In genomic region chr22:19048531-19048930, GRCh38 we compare ENCODE assay signal across 17 cellular contexts.
A peak's percentile ranks its signal among the peaks of the same experiment; 100 is the strongest.
DNase-seq lines count a peak whose midpoint lies in the region; ATAC-seq, FAIRE-seq and TF ChIP-seq lines count a peak whose summit lies in the region.
"Had no signal": no experiment of that assay in that cellular context is flagged by ENCODE, and none has a peak within 500 bp of the region (broad histone marks: within the 10 kb centered on the region; RNA-seq: fewer than 3 reads in every experiment).

No MANE protein-coding gene starts in this region.

- H3K4me2 ChIP-seq in osteoblast (ENCODE audit: insufficient read depth, low read length): no peak overlapping the region
- H3K4me2 ChIP-seq: BLaER1 treated with 17β-estradiol and CSF1 and Interleukin-3, amounts not matched to agents 10 nM and 100 nM had no signal

- WGBS in heart right ventricle, 2 donors: 91% methylated on average over 5 of the region's 5 CpGs
- WGBS in small intestine, 3 donors: 90 to 94% (median 91%) methylated on average over 5 of the region's 5 CpGs

- H3K9me3 ChIP-seq in heart right ventricle (no peaks in the 10 kb centered on the region), BE2C (no peaks in the 10 kb centered on the region), osteoblast (ENCODE audit: low read depth, low read length) (no peaks in the 10 kb centered on the region), small intestine (ENCODE audit: control insufficient read depth, low read depth) (no peaks in the 10 kb centered on the region)
- H3K9me3 ChIP-seq: BLaER1 treated with 17β-estradiol and CSF1 and Interleukin-3, amounts not matched to agents 10 nM and 100 nM; HAP-1 had no signal

- no peak for FAIRE-seq in small intestine (lab: Jason Lieb, UNC)
- FAIRE-seq: GM19239, H1 had no signal

- no peaks in the 10 kb centered on the region for H3K27me3 Mint-ChIP-seq in activated T-cell treated with anti-CD3 and anti-CD28 coated beads, Interleukin-2, amount 50 U/mL, for 24 hours
- H3K27me3 Mint-ChIP-seq in activated T-cell treated with anti-CD3 and anti-CD28 coated beads, Interleukin-2, amount 50 U/mL, for 4 hours (ENCODE audit: low read depth): no peaks in the 10 kb centered on the region
- H3K27me3 Mint-ChIP-seq: CD4-positive, CD25-positive, alpha-beta regulatory T cell had no signal

- TF ChIP-seq CTCF in heart right ventricle (IDR thresholded peaks at IDR 0.05): no peak
- TF ChIP-seq CTCF in BE2C (IDR thresholded peaks at IDR 0.05; ENCODE audit: low read depth, low read length): no peak
- no peak for TF ChIP-seq CTCF in osteoblast (IDR thresholded peaks at IDR 0.05; ENCODE audit: extremely low read depth, low read depth, low read length)

- H3K79me2 ChIP-seq in osteoblast (ENCODE audit: insufficient read depth, low read length): peaks cover 8% of the 10 kb centered on the region

- intact Hi-C loops in Right ventricle myocardium inferior (cut with DNase I) (no loop called here), heart right ventricle (cut with DNase I) (no loop called here)

- H3K9me3 Mint-ChIP-seq in activated T-cell treated with anti-CD3 and anti-CD28 coated beads, Interleukin-2, amount 50 U/mL, for 24 hours: no peaks in the 10 kb centered on the region
- no peaks in the 10 kb centered on the region for H3K9me3 Mint-ChIP-seq in activated T-cell treated with anti-CD3 and anti-CD28 coated beads, Interleukin-2, amount 50 U/mL, for 4 hours
- H3K9me3 Mint-ChIP-seq: CD4-positive, CD25-positive, alpha-beta regulatory T cell had no signal

- H3K36me3 ChIP-seq in heart right ventricle (peaks cover 6 to 100% (median 65%) of the 10 kb centered on the region in 9 donors), BE2C (peaks cover 54% of the 10 kb centered on the region), osteoblast (ENCODE audit: insufficient read depth, low read length) (peaks cover 45% of the 10 kb centered on the region), small intestine (ENCODE audit: control insufficient read depth in 2 of 2, insufficient read depth in 2 of 2, low read length in 2 of 2) (peaks cover 25 to 31% of the 10 kb centered on the region in 2 donors)

- peaks cover 97% of the 10 kb centered on the region for H3K36me3 Mint-ChIP-seq in activated T-cell treated with anti-CD3 and anti-CD28 coated beads, Interleukin-2, amount 50 U/mL, for 24 hours (ENCODE audit: low read depth)
- peaks cover 43% of the 10 kb centered on the region for H3K36me3 Mint-ChIP-seq in activated T-cell treated with anti-CD3 and anti-CD28 coated beads, Interleukin-2, amount 50 U/mL, for 4 hours (ENCODE audit: insufficient read depth)

- peaks cover 3% of the 10 kb centered on the region for H3K4me1 Mint-ChIP-seq in activated T-cell treated with anti-CD3 and anti-CD28 coated beads, Interleukin-2, amount 50 U/mL, for 24 hours (ENCODE audit: low read depth)
- H3K4me1 Mint-ChIP-seq in activated T-cell treated with anti-CD3 and anti-CD28 coated beads, Interleukin-2, amount 50 U/mL, for 4 hours (ENCODE audit: low read depth): no peaks in the 10 kb centered on the region

- no peaks in the 10 kb centered on the region for H3K27me3 ChIP-seq in heart right ventricle
- H3K27me3 ChIP-seq in BE2C: no peaks in the 10 kb centered on the region
- H3K27me3 ChIP-seq in osteoblast (ENCODE audit: insufficient read depth, low read length): no peaks in the 10 kb centered on the region
- no peaks in the 10 kb centered on the region for H3K27me3 ChIP-seq in small intestine (ENCODE audit: control insufficient read depth in 2 of 2, insufficient read depth in 2 of 2, low read length in 2 of 2)
- H3K27me3 ChIP-seq: BLaER1 treated with 17β-estradiol and CSF1 and Interleukin-3, amounts not matched to agents 10 nM and 100 nM had no signal

- H3K27ac ChIP-seq in heart right ventricle (no peak overlapping the region), osteoblast (ENCODE audit: low read depth, low read length) (no peak overlapping the region), small intestine (ENCODE audit: low read depth in 1 of 2, low read length in 1 of 2) (no peak overlapping the region)
- H3K27ac ChIP-seq: 22Rv1; BLaER1 treated with 17β-estradiol and CSF1 and Interleukin-3, amounts not matched to agents 10 nM and 100 nM had no signal

- H3K4me3 Mint-ChIP-seq in activated T-cell treated with anti-CD3 and anti-CD28 coated beads, Interleukin-2, amount 50 U/mL, for 24 hours: no peak overlapping the region
- no peak overlapping the region for H3K4me3 Mint-ChIP-seq in activated T-cell treated with anti-CD3 and anti-CD28 coated beads, Interleukin-2, amount 50 U/mL, for 4 hours

- DNase-seq in activated T-cell treated with anti-CD3 and anti-CD28 coated beads, Interleukin-2, amount 50 U/mL, for 24 hours: no peak
- no peak for DNase-seq in activated T-cell treated with anti-CD3 and anti-CD28 coated beads, Interleukin-2, amount 50 U/mL, for 4 hours
- DNase-seq in Right ventricle myocardium inferior (ENCODE audit: missing footprints) (peak; percentile 15), heart right ventricle (no peak), BE2C (peak; percentile 1), osteoblast (ENCODE audit: insufficient read length, low spot score, missing footprints) (peak; percentile 29), small intestine (no peak), AG20443 (ENCODE audit: low spot score) (no peak)
- DNase-seq: AML-193; CD4-positive, CD25-positive, alpha-beta regulatory T cell; DMS53; GF-D8 had no signal

- peaks cover 21% of the 10 kb centered on the region for H4K20me1 ChIP-seq in osteoblast (ENCODE audit: insufficient read depth, low read length)

- ATAC-seq in activated T-cell treated with anti-CD3 and anti-CD28 coated beads, Interleukin-2, amount 50 U/mL, for 4 hours: no peak
- no peak for ATAC-seq in Right ventricle myocardium inferior
- no peak for ATAC-seq in heart right ventricle

- H3K4me1 ChIP-seq in heart right ventricle (peaks cover 0 to 9% (median 0%) of the 10 kb centered on the region in 9 donors), BE2C (no peaks in the 10 kb centered on the region), osteoblast (ENCODE audit: insufficient read depth, low read length) (peaks cover 5% of the 10 kb centered on the region), small intestine (ENCODE audit: control insufficient read depth in 2 of 2, insufficient read depth in 1 of 2, low read depth in 1 of 2, low read length in 1 of 2) (no peaks in the 10 kb centered on the region)
- H3K4me1 ChIP-seq: HAP-1 had no signal

- H3K4me3 ChIP-seq in heart right ventricle (no peak overlapping the region), BE2C (ENCODE audit: low read depth, low read length) (no peak overlapping the region), osteoblast (ENCODE audit: insufficient read depth, low read length) (no peak overlapping the region), small intestine (ENCODE audit: low read depth in 1 of 2, low read length in 2 of 2) (no peak overlapping the region)
- H3K4me3 ChIP-seq: BLaER1 treated with 17β-estradiol and CSF1 and Interleukin-3, amounts not matched to agents 10 nM and 100 nM; HAP-1 had no signal

- H2AFZ ChIP-seq in osteoblast (ENCODE audit: low read length): no peak overlapping the region

- H3K27ac Mint-ChIP-seq in activated T-cell treated with anti-CD3 and anti-CD28 coated beads, Interleukin-2, amount 50 U/mL, for 24 hours: peak overlapping the region; percentile 23

Comparison
In these comparisons a context has a peak if more than half of its experiments do, and no peak if none do; other contexts are left out.
1. DNase-seq: peak in Right ventricle myocardium inferior (single experiment), BE2C (single experiment) and osteoblast (single experiment); none in activated T-cell treated with anti-CD3 and anti-CD28 coated beads, Interleukin-2, amount 50 U/mL, for 24 hours (single experiment), activated T-cell treated with anti-CD3 and anti-CD28 coated beads, Interleukin-2, amount 50 U/mL, for 4 hours (single experiment), heart right ventricle (0 of 2), small intestine (single experiment) and AG20443 (single experiment).